ENCODE assay signal across 28 cellular contexts in the genomic region with DNA sequence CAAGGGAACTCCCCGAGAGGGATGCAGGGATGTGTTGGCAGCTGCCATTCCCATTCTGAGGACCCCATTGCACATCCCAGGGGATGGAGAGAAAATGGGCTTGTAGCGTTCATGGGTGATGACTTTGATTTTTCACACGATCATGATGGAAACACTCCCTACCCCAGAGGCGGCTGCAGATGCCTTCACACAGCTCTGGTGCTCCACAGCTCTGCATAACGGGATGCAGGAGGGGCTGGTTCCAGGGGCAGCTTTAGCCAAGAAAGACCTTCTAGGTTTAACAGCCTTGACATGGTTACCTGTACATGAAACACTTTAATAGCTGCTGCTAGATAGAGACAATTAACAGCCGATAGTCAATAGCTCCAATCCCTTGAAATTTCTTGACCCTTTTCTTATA.
"Had no signal": no experiment of that assay in that cellular context is flagged by ENCODE, and none has a peak within 500 bp of the region (broad histone marks: within the 10 kb centered on the region; RNA-seq: fewer than 3 reads in every experiment).

No MANE protein-coding gene starts in this region.

- H3K36me3 ChIP-seq: esophagus squamous epithelium, suprapubic skin, transverse colon, vagina had no signal

- H3K4me1 Mint-ChIP-seq: immature natural killer cell; memory B cell; naive B cell; neural crest cell; stimulated activated naive CD8-positive, alpha-beta T cell treated with anti-CD3 and anti-CD28 coated beads, Interleukin-15, amount 100 ng/mL, for 72 hours had no signal

- H3K4me3 ChIP-seq: esophagus squamous epithelium, lung, mucosa of descending colon, psoas muscle, suprapubic skin, transverse colon, vagina had no signal

- H3K4me3 Mint-ChIP-seq: effector memory CD8-positive, alpha-beta T cell; immature natural killer cell; memory B cell; naive B cell; natural killer cell treated with Interleukin-12 subunit alpha and Interleukin-12 subunit beta and Interleukin-15 and Interleukin-18, amount 100 ng/mL, for 72 hours; neural crest cell; stimulated activated naive CD8-positive, alpha-beta T cell treated with anti-CD3 and anti-CD28 coated beads, Interleukin-15, amount 100 ng/mL, for 72 hours had no signal

- H3K27ac ChIP-seq: esophagus squamous epithelium, psoas muscle, suprapubic skin, transverse colon, vagina had no signal

- H3K36me3 Mint-ChIP-seq: immature natural killer cell; memory B cell; naive B cell; natural killer cell treated with Interleukin-12 subunit alpha and Interleukin-12 subunit beta and Interleukin-15 and Interleukin-18, amount 100 ng/mL, for 72 hours had no signal

- H3K9me3 ChIP-seq: esophagus squamous epithelium, mucosa of descending colon, psoas muscle, suprapubic skin, transverse colon, vagina had no signal

- DNase-seq: cortex of kidney; effector memory CD8-positive, alpha-beta T cell; erythroblast; esophagus squamous epithelium; foreskin melanocyte; glutamatergic neuron; hypothalamus; immature natural killer cell; islet precursor cell; left ventricle myocardium superior; mucosa of descending colon; naive B cell; psoas muscle; right cardiac atrium; small intestine; stimulated activated CD4-positive, alpha-beta T cell treated with anti-CD3 and anti-CD28 coated beads, Interleukin-12 subunit alpha, Interleukin-12 subunit beta, amount 100 ng/mL, for 4 hours; stimulated activated CD4-positive, alpha-beta T cell treated with anti-CD3 and anti-CD28 coated beads, Interleukin-1b, Interleukin-23, amount 100 ng/mL, for 48 hours; stimulated activated CD4-positive, alpha-beta T cell treated with anti-CD3 and anti-CD28 coated beads, Interleukin-4, amount 100 ng/mL, for 1 hour; stimulated activated CD8-positive, alpha-beta memory T cell treated with anti-CD3 and anti-CD28 coated beads, Interleukin-4, amount 100 ng/mL, for 48 hours; stimulated activated naive CD4-positive, alpha-beta T cell; stimulated activated naive CD8-positive, alpha-beta T cell treated with anti-CD3 and anti-CD28 coated beads, Interleukin-15, amount 100 ng/mL, for 72 hours; transverse colon had no signal

- H3K27me3 Mint-ChIP-seq: effector memory CD8-positive, alpha-beta T cell; memory B cell; naive B cell; natural killer cell treated with Interleukin-12 subunit alpha and Interleukin-12 subunit beta and Interleukin-15 and Interleukin-18, amount 100 ng/mL, for 72 hours; stimulated activated naive CD8-positive, alpha-beta T cell treated with anti-CD3 and anti-CD28 coated beads, Interleukin-15, amount 100 ng/mL, for 72 hours had no signal

- H3K9me3 Mint-ChIP-seq: effector memory CD8-positive, alpha-beta T cell; immature natural killer cell; memory B cell; natural killer cell treated with Interleukin-12 subunit alpha and Interleukin-12 subunit beta and Interleukin-15 and Interleukin-18, amount 100 ng/mL, for 72 hours; neural crest cell; stimulated activated naive CD8-positive, alpha-beta T cell treated with anti-CD3 and anti-CD28 coated beads, Interleukin-15, amount 100 ng/mL, for 72 hours had no signal

- H3K27me3 ChIP-seq: transverse colon, vagina had no signal

- H3K27ac Mint-ChIP-seq: effector memory CD8-positive, alpha-beta T cell; immature natural killer cell; memory B cell; natural killer cell treated with Interleukin-12 subunit alpha and Interleukin-12 subunit beta and Interleukin-15 and Interleukin-18, amount 100 ng/mL, for 72 hours; stimulated activated naive CD8-positive, alpha-beta T cell treated with anti-CD3 and anti-CD28 coated beads, Interleukin-15, amount 100 ng/mL, for 72 hours had no signal

- ATAC-seq: effector memory CD8-positive, alpha-beta T cell; left ventricle myocardium superior; mucosa of descending colon; psoas muscle had no signal

- H3K4me1 ChIP-seq: esophagus squamous epithelium, psoas muscle, suprapubic skin, transverse colon, vagina had no signal
